Comparison of ENCODE assay signal across 24 cellular contexts in genomic region chr13:29165216-29165615, GRCh38.
"Had no signal": no experiment of that assay in that cellular context is flagged by ENCODE, and none has a peak within 500 bp of the region (broad histone marks: within the 10 kb centered on the region; RNA-seq: fewer than 3 reads in every experiment).

No MANE protein-coding gene starts in this region.

- H3K4me3 ChIP-seq: lower lobe of right lung, pancreas, prostate gland, skin epidermis, stomach, testis, thyroid gland, transverse colon, upper lobe of right lung had no signal

- H3K27me3 ChIP-seq: pancreas, stomach, testis, thyroid gland, transverse colon, upper lobe of right lung had no signal

- ATAC-seq: lower lobe of right lung; naive thymus-derived CD8-positive, alpha-beta T cell; pancreas; right cardiac atrium; sciatic nerve; upper lobe of right lung had no signal

- H3K36me3 ChIP-seq: lower lobe of right lung, pancreas, prostate gland, stomach, thyroid gland, transverse colon, upper lobe of right lung had no signal

- DNase-seq: islet precursor cell; lower lobe of right lung; mammary epithelial cell; naive thymus-derived CD8-positive, alpha-beta T cell; nucleus accumbens; pancreas; posterior cingulate gyrus; retina; right cardiac atrium; stimulated activated CD4-positive, alpha-beta T cell treated with anti-CD3 and anti-CD28 coated beads, Interleukin-12 subunit alpha, Interleukin-12 subunit beta, amount 100 ng/mL, for 4 hours; stimulated activated CD4-positive, alpha-beta T cell treated with anti-CD3 and anti-CD28 coated beads, Interleukin-15, amount 100 ng/mL, for 24 hours; stimulated activated CD4-positive, alpha-beta T cell treated with anti-CD3 and anti-CD28 coated beads, Interleukin-2, amount 100 ng/mL, for 24 hours; stimulated activated CD4-positive, alpha-beta T cell treated with anti-CD3 and anti-CD28 coated beads, Interleukin-4, amount 100 ng/mL, for 1 hour; stimulated activated naive B cell treated with anti-CD40 and anti-IgM and Interleukin-4, amounts not matched to agents 10 μg/mL and 1 μg/mL and 100 μg/mL, for 72 hours; stimulated activated naive CD8-positive, alpha-beta T cell treated with anti-CD3 and anti-CD28 coated beads, Interleukin-15, Interleukin-2, amounts not matched to agents 100 U/mL and 50 U/mL, for 24 hours; stomach; testis; thyroid gland; transverse colon; upper lobe of right lung had no signal

- H3K27ac ChIP-seq: lower lobe of right lung, pancreas, prostate gland, skin epidermis, stomach, testis, thyroid gland, transverse colon, upper lobe of right lung had no signal

- H3K4me1 ChIP-seq: lower lobe of right lung, pancreas, prostate gland, stomach, testis, thyroid gland, transverse colon, upper lobe of right lung had no signal

- FAIRE-seq: pancreas, urothelium cell line had no signal

- H3K9me3 ChIP-seq: lower lobe of right lung, pancreas, prostate gland, stomach, testis, thyroid gland, transverse colon, upper lobe of right lung had no signal
